Comparison of ENCODE assay signal across 13 cellular contexts in the genomic region with DNA sequence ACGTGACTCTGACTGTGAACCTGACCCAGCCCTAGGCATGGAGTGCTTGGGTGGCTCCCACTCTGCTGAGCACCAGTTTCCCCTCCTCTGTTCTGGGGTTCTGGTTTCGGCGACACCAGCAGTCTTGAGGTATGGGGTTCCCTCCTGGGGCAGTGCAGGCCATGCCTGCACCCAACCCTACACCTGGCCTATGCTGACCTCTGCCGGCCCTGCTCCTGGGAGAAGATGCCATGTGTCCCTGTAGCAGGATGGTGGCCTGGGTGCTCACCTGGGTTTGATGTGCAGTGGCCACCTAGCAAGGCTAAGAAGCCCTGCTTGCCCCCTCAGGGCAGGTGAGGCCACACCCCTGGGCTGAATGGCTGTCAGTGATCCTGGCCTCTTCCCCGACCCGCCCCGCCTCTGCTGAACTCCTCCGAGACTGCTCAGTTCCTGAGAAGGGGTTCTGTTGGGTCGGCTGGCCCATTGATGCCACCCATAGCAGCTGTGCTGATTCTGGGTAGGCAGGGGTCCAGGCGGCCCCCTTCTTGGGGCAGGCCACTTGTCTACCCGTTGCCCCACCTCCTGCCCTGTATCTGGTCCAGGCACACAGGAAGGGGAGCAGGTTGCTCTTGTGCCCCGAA. TPM values are rescaled to one million over a fixed set of nuclear protein-coding genes. Genes with fewer than 3 reads are reported as not detected.
A peak's percentile ranks its signal among the peaks of the same experiment; 100 is the strongest.
DNase-seq lines count a peak whose midpoint lies in the region; ATAC-seq, FAIRE-seq and TF ChIP-seq lines count a peak whose summit lies in the region.
"Had no signal": no experiment of that assay in that cellular context is flagged by ENCODE, and none has a peak within 500 bp of the region (broad histone marks: within the 10 kb centered on the region; RNA-seq: fewer than 3 reads in every experiment).

No MANE protein-coding gene starts in this region.

- H3K4me2 ChIP-seq in HCT116 (ENCODE audit: low read length): peak overlapping the region; percentile 96
- 0 out of 2 replicates have a peak overlapping the region, but pooled peaks have one; percentile 9 for H3K4me2 ChIP-seq in GM12878 (ENCODE audit: control insufficient read depth, insufficient read depth)

- RAD21 ChIA-PET in HCT116 (lab: Charles Lee; ENCODE audit: low non-redundant PET in 1 of 2, low total read pairs in 2 of 2, uncharacterized antibody in 2 of 2, unreplicated experiment in 2 of 2): no interaction called here
- RAD21 ChIA-PET in GM12878 (lab: Charles Lee; ENCODE audit: unreplicated experiment): no interaction called here

- peaks cover 0 to 2% of the 10 kb centered on the region in 2 donors for H3K36me3 Mint-ChIP-seq in CD4-positive, alpha-beta memory T cell
- no peaks in the 10 kb centered on the region for H3K36me3 Mint-ChIP-seq in neural crest cell (ENCODE audit: low read depth)

- H3K4me3 ChIP-seq in CD4-positive, alpha-beta memory T cell (ENCODE audit: low read length in 2 of 2): no peak overlapping the region
- H3K4me3 ChIP-seq in HCT116 (replicated peaks in 1 of 2; ENCODE audit: low read depth in 1 of 2, low read length in 2 of 2) (no peak overlapping the region), GM12878 (no peak overlapping the region)

- no peak for TF ChIP-seq CTCF in HCT116 (IDR thresholded peaks at IDR 0.05 in 2 of 3, conservative IDR thresholded peaks at IDR 0.05 in 1 of 3; ENCODE audit: borderline replicate concordance in 1 of 3, insufficient read depth in 1 of 3, low read depth in 2 of 3, low read length in 2 of 3)
- TF ChIP-seq CTCF in GM12878 (IDR thresholded peaks at IDR 0.05 in 2 of 3, conservative IDR thresholded peaks at IDR 0.05 in 1 of 3; ENCODE audit: control insufficient read depth in 2 of 3, extremely low read depth in 1 of 3, insufficient read depth in 1 of 3, low read depth in 3 of 3, low read length in 3 of 3): no peak
- TF ChIP-seq CTCF in neural crest cell (conservative IDR thresholded peaks at IDR 0.05): no peak

- no peak for FAIRE-seq in GM12878 (lab: Jason Lieb, UNC)
- FAIRE-seq: GM18507 had no signal

- intact Hi-C loops in CD4-positive, alpha-beta memory T cell (cut with micrococcal nuclease): loop anchor here (5.0 kb wide), 2 partner anchors 112 to 702 kb away; partner anchors contain the start of genes HIRA, MRPL40 and TANGO2
- intact Hi-C loops in HCT116 (cut with micrococcal nuclease): no loop called here
- intact Hi-C loops in GM12878 (cut with micrococcal nuclease; ENCODE audit: unreplicated experiment): no loop called here

- TF ChIP-seq POLR2A in HCT116 (IDR thresholded peaks at IDR 0.05; ENCODE audit: borderline replicate concordance, extremely low read depth, insufficient read depth, insufficient read length) (no peak), GM12878 (IDR thresholded peaks at IDR 0.05; ENCODE audit: low read depth, low read length) (no peak)

- H3K9me3 ChIP-seq in CD4-positive, alpha-beta memory T cell (ENCODE audit: control insufficient read depth in 1 of 2, low read length in 2 of 2): no peaks in the 10 kb centered on the region
- H3K9me3 ChIP-seq in HCT116 (ENCODE audit: control insufficient read depth in 1 of 2, insufficient read depth in 1 of 2, low read depth in 1 of 2, low read length in 2 of 2): no peaks in the 10 kb centered on the region
- no peaks in the 10 kb centered on the region for H3K9me3 ChIP-seq in GM12878 (replicated peaks; ENCODE audit: control insufficient read depth, insufficient read depth, low read length)

- BruUV-seq in HCT116 (replicated peaks; lab: Mats Ljungman, UMichigan) (TSS peak; percentile 23), GM12878 (replicated peaks; lab: Mats Ljungman, UMichigan) (no TSS peak)

- H3K9ac ChIP-seq in HCT116 (ENCODE audit: low read length): no peak overlapping the region
- no peak overlapping the region for H3K9ac ChIP-seq in GM12878 (ENCODE audit: control insufficient read depth, insufficient read depth, low read length)

- POLR2A ChIA-PET in CD4-positive, alpha-beta memory T cell (lab: Charles Lee; ENCODE audit: partially characterized antibody): no interaction called here
- POLR2A ChIA-PET in HCT116 (lab: Charles Lee) (no interaction called here), GM12878 (lab: Charles Lee) (no interaction called here)

- H2AFZ ChIP-seq in HCT116 (ENCODE audit: low read depth, low read length, poor library complexity, severe bottlenecking): no peak overlapping the region
- H2AFZ ChIP-seq in GM12878 (ENCODE audit: control insufficient read depth, low read depth, low read length): no peak overlapping the region

- no peaks in the 10 kb centered on the region for H3K36me3 ChIP-seq in CD4-positive, alpha-beta memory T cell (ENCODE audit: insufficient read depth, low read length)
- H3K36me3 ChIP-seq in HCT116 (ENCODE audit: control insufficient read depth in 1 of 2, insufficient read depth in 2 of 2, low read length in 2 of 2) (peaks cover 0 to 6% of the 10 kb centered on the region in 2 experiments; a peak in 1 of 4 replicates), GM12878 (ENCODE audit: control insufficient read depth in 2 of 2, insufficient read depth in 2 of 2, low read length in 1 of 2) (no peaks in the 10 kb centered on the region)

- no peak for DNase-seq in CD4-positive, alpha-beta memory T cell
- DNase-seq in HCT116 (ENCODE audit: low read depth, low spot score) (no peak), GM12878 (ENCODE audit: low read depth, low spot score) (no peak), neural crest cell (ENCODE audit: low read depth, low spot score) (no peak), RKO (ENCODE audit: low spot score) (no peak), NCI-H1417 treated with DMSO at 0.1 percent for 48 hours (lab: John Stamatoyannopoulos, UW) (no peak), HK-2 (ENCODE audit: unreplicated experiment) (no peak)
- DNase-seq: caudate nucleus, kidney glomerular epithelial cell, NCI-H1105, retina had no signal

- SMC1A ChIA-PET in GM12878 (lab: Charles Lee; ENCODE audit: uncharacterized antibody, unreplicated experiment): no interaction called here

- H3K27ac ChIP-seq in CD4-positive, alpha-beta memory T cell (ENCODE audit: low read depth, low read length): no peak overlapping the region
- H3K27ac ChIP-seq in HCT116 (ENCODE audit: low read depth, low read length) (peak overlapping the region; percentile 30; the same call in 1 of the 2 replicates), GM12878 (ENCODE audit: control insufficient read depth, insufficient read depth) (no peak overlapping the region)

- H4K20me1 ChIP-seq in HCT116 (ENCODE audit: insufficient read depth) (no peaks in the 10 kb centered on the region), GM12878 (ENCODE audit: control insufficient read depth, insufficient read depth) (no peaks in the 10 kb centered on the region)

- H3K27me3 ChIP-seq in CD4-positive, alpha-beta memory T cell (ENCODE audit: insufficient read depth, low read length): no peaks in the 10 kb centered on the region
- H3K27me3 ChIP-seq in HCT116 (ENCODE audit: insufficient read depth, low read length) (no peaks in the 10 kb centered on the region), GM12878 (replicated peaks in 1 of 2; ENCODE audit: control insufficient read depth in 2 of 2, insufficient read depth in 2 of 2, low read length in 1 of 2) (no peaks in the 10 kb centered on the region)

- in situ Hi-C loops in GM12878 (cut with MboI): no loop called here

- peak overlapping the region; percentile 48 to 86 (median 66) for H3K4me3 Mint-ChIP-seq in CD4-positive, alpha-beta memory T cell
- peak overlapping the region; percentile 86 for H3K4me3 Mint-ChIP-seq in neural crest cell

- TF ChIP-seq RAD21 in HCT116 (IDR thresholded peaks at IDR 0.05; ENCODE audit: low read depth) (no peak), GM12878 (IDR thresholded peaks at IDR 0.05; ENCODE audit: insufficient read depth, low read depth, low read length) (no peak)

- H3K9me3 Mint-ChIP-seq in CD4-positive, alpha-beta memory T cell: peaks cover 0 to 2% (median 0%) of the 10 kb centered on the region in 8 donors
- H3K9me3 Mint-ChIP-seq in neural crest cell: no peaks in the 10 kb centered on the region

- peaks cover 59% of the 10 kb centered on the region for H3K4me1 ChIP-seq in CD4-positive, alpha-beta memory T cell (ENCODE audit: insufficient read depth, low read length)
- H3K4me1 ChIP-seq in HCT116 (ENCODE audit: control insufficient read depth in 1 of 2, insufficient read depth in 2 of 2, low read length in 2 of 2): peaks cover 20 to 44% of the 10 kb centered on the region in 2 experiments; a peak in 3 of 4 replicates
- H3K4me1 ChIP-seq in GM12878 (ENCODE audit: control insufficient read depth, insufficient read depth, low read length): peaks cover 12% of the 10 kb centered on the region

- no peaks in the 10 kb centered on the region for H3K27me3 Mint-ChIP-seq in CD4-positive, alpha-beta memory T cell
- peaks cover 4% of the 10 kb centered on the region for H3K27me3 Mint-ChIP-seq in neural crest cell (ENCODE audit: low read depth)

- ATAC-seq in HCT116: no peak
- ATAC-seq in GM12878: no peak

- 80% methylated on average over 12 of the region's 12 CpGs for WGBS in GM12878 (ENCODE audit: insufficient coverage, insufficient replicate concordance, low lambda C conversion rate, missing lambda C conversion rate)

- no peak for TF ChIP-seq EP300 in GM12878 (IDR thresholded peaks at IDR 0.05; ENCODE audit: borderline replicate concordance in 1 of 2, control insufficient read depth in 1 of 2, low read depth in 2 of 2, low read length in 2 of 2)

- CTCF ChIA-PET in CD4-positive, alpha-beta memory T cell (lab: Charles Lee; ENCODE audit: partially characterized antibody): no interaction called here
- CTCF ChIA-PET in HCT116 (lab: Charles Lee) (no interaction called here), GM12878 (lab: Yijun Ruan, JAX) (no interaction called here)

- H3K79me2 ChIP-seq in HCT116 (ENCODE audit: insufficient read depth, low read length) (peaks cover 70% of the 10 kb centered on the region), GM12878 (ENCODE audit: control insufficient read depth, insufficient read depth, low read length) (peaks cover 7% of the 10 kb centered on the region)

- peaks cover 15 to 68% (median 46%) of the 10 kb centered on the region in 4 donors for H3K4me1 Mint-ChIP-seq in CD4-positive, alpha-beta memory T cell
- peaks cover 10% of the 10 kb centered on the region for H3K4me1 Mint-ChIP-seq in neural crest cell

- peak overlapping the region in 2 of 7 donors; percentile 55 to 57 for H3K27ac Mint-ChIP-seq in CD4-positive, alpha-beta memory T cell
- H3K27ac Mint-ChIP-seq in neural crest cell (ENCODE audit: unreplicated experiment): no peak overlapping the region

- H3K9me2 ChIP-seq in HCT116 (ENCODE audit: insufficient read depth): no peaks in the 10 kb centered on the region

RNA-seq across cellular contexts. Expression of gene ZDHHC8, which starts 2.4 kb away (rescaled TPM):
- total RNA-seq in CD4-positive, alpha-beta memory T cell: 10 to 100 TPM; 80.0 to 81.7 TPM
- 1 to 10 TPM; 1.0 to 7.0 TPM for polyA plus RNA-seq in CD4-positive, alpha-beta memory T cell
- total RNA-seq in HCT116 (2021; ENCODE audit: unreplicated experiment) (89.3 TPM), GM12878 (2014; rRNA removed) (8.8 and 11.7 TPM in 2 replicates), GM12878 (2014; rRNA removed; fragmentation: Illumina TruSeq; extraction: Trizol) (3.9 and 4.7 TPM in 2 replicates), GM12878 (2021) (42.1 and 46.3 TPM in 2 replicates), neural crest cell (82.1 and 98.9 TPM in 2 replicates)
- 46.9 and 49.5 TPM in 2 replicates for polyA plus RNA-seq in HCT116 (2012)
- 17.6 and 19.0 TPM in 2 replicates for total RNA-seq in GM12878 (2013; cell fraction: nucleolus; rRNA removed)
- 4.9 TPM for polyA plus RNA-seq in GM12878 (2011; ENCODE audit: low read depth)
- polyA plus RNA-seq in GM12878 (2011; rRNA removed) (4.2 and 6.7 TPM in 2 replicates), GM12878 (2014; fragmentation: Illumina TruSeq; extraction: Trizol) (4.5 and 9.4 TPM in 2 replicates), GM12878 (2014; fragmentation: Nextera tagmentation; extraction: Ambion mirVana) (under 1 TPM; 0.03 to 0.13 TPM), GM12878 (2014; rRNA removed) (42.4 and 48.7 TPM in 2 replicates), GM12878 (2016; fragmentation: Nextera tagmentation; extraction: Ambion mirVana) (1 to 10 TPM; 2.2 to 2.6 TPM)
- polyA plus RNA-seq in GM12878 (2011; cell fraction: cytosol; rRNA removed): 10.4 and 14.3 TPM in 2 replicates
- polyA plus RNA-seq in GM12878 (2011; cell fraction: nucleus; rRNA removed): 150 and 193 TPM in 2 replicates
- polyA plus RNA-seq in GM12878 (2012): 18.1 and 18.5 TPM in 2 replicates
- 3.5 and 8.1 TPM in 2 replicates for polyA minus RNA-seq in GM12878 (2011; rRNA and poly(A)+ RNA removed)
- 4.3 and 6.0 TPM in 2 replicates for polyA minus RNA-seq in GM12878 (2011; cell fraction: cytosol; rRNA and poly(A)+ RNA removed)
- polyA minus RNA-seq in GM12878 (2011; cell fraction: nucleus; rRNA and poly(A)+ RNA removed): 8.5 and 10.9 TPM in 2 replicates

RNA-seq across cellular contexts. Expression of gene CCDC188, which starts 16.8 kb away (rescaled TPM):
- not detected for total RNA-seq in CD4-positive, alpha-beta memory T cell
- not detected for polyA plus RNA-seq in CD4-positive, alpha-beta memory T cell
- total RNA-seq in HCT116 (2021; ENCODE audit: unreplicated experiment) (not detected), GM12878 (2014; rRNA removed) (not detected in 2 replicates), GM12878 (2014; rRNA removed; fragmentation: Illumina TruSeq; extraction: Trizol) (not detected in 2 replicates), GM12878 (2021) (not detected in 2 replicates), neural crest cell (8.2 and 8.6 TPM in 2 replicates)
- polyA plus RNA-seq in HCT116 (2012): 0.24 and 0.26 TPM in 2 replicates
- not detected in 2 replicates for total RNA-seq in GM12878 (2013; cell fraction: nucleolus; rRNA removed)
- polyA plus RNA-seq in GM12878 (2011; ENCODE audit: low read depth): 0.18 TPM
- polyA plus RNA-seq in GM12878 (2011; rRNA removed) (not detected in 2 replicates), GM12878 (2014; fragmentation: Illumina TruSeq; extraction: Trizol) (not detected in 2 replicates), GM12878 (2014; fragmentation: Nextera tagmentation; extraction: Ambion mirVana) (not detected), GM12878 (2014; rRNA removed) (not detected in 2 replicates), GM12878 (2016; fragmentation: Nextera tagmentation; extraction: Ambion mirVana) (not detected)
- polyA plus RNA-seq in GM12878 (2011; cell fraction: cytosol; rRNA removed): not detected in 2 replicates
- polyA plus RNA-seq in GM12878 (2011; cell fraction: nucleus; rRNA removed): not detected in 2 replicates
- 0.10 TPM in 1 of 2 replicates, not detected in the other for polyA plus RNA-seq in GM12878 (2012)
- not detected in 2 replicates for polyA minus RNA-seq in GM12878 (2011; rRNA and poly(A)+ RNA removed)
- not detected in 2 replicates for polyA minus RNA-seq in GM12878 (2011; cell fraction: cytosol; rRNA and poly(A)+ RNA removed)
- not detected in 2 replicates for polyA minus RNA-seq in GM12878 (2011; cell fraction: nucleus; rRNA and poly(A)+ RNA removed)
- total RNA-seq: SK-MEL-5 had no signal

RNA-seq across cellular contexts. Expression of gene TRMT2A, which starts 17.0 kb away (rescaled TPM):
- total RNA-seq in CD4-positive, alpha-beta memory T cell: 100 to 1,000 TPM; 110 to 126 TPM
- 10 to 100 TPM; 28.0 to 37.5 TPM for polyA plus RNA-seq in CD4-positive, alpha-beta memory T cell
- total RNA-seq in HCT116 (2021; ENCODE audit: unreplicated experiment) (67.3 TPM), GM12878 (2014; rRNA removed) (81.0 and 88.7 TPM in 2 replicates), GM12878 (2014; rRNA removed; fragmentation: Illumina TruSeq; extraction: Trizol) (38.3 and 44.1 TPM in 2 replicates), GM12878 (2021) (81.2 and 94.6 TPM in 2 replicates), neural crest cell (75.1 and 77.7 TPM in 2 replicates)
- polyA plus RNA-seq in HCT116 (2012): 43.8 and 47.9 TPM in 2 replicates
- total RNA-seq in GM12878 (2013; cell fraction: nucleolus; rRNA removed): 84.7 and 99.7 TPM in 2 replicates
- 49.3 TPM for polyA plus RNA-seq in GM12878 (2011; ENCODE audit: low read depth)
- polyA plus RNA-seq in GM12878 (2011; rRNA removed) (12.5 and 22.9 TPM in 2 replicates), GM12878 (2014; fragmentation: Illumina TruSeq; extraction: Trizol) (10.6 and 30.7 TPM in 2 replicates), GM12878 (2014; fragmentation: Nextera tagmentation; extraction: Ambion mirVana) (1 to 10 TPM in 1 of 2 experiments, under 1 TPM in 1; 0.29 to 4.8 TPM), GM12878 (2014; rRNA removed) (97.0 and 114 TPM in 2 replicates), GM12878 (2016; fragmentation: Nextera tagmentation; extraction: Ambion mirVana) (10 to 100 TPM; 71.7 to 87.3 TPM)
- 36.7 and 60.9 TPM in 2 replicates for polyA plus RNA-seq in GM12878 (2011; cell fraction: cytosol; rRNA removed)
- polyA plus RNA-seq in GM12878 (2011; cell fraction: nucleus; rRNA removed): 293 and 316 TPM in 2 replicates
- polyA plus RNA-seq in GM12878 (2012): 56.3 and 73.5 TPM in 2 replicates
- polyA minus RNA-seq in GM12878 (2011; rRNA and poly(A)+ RNA removed): 28.7 and 53.2 TPM in 2 replicates
- 24.7 and 24.9 TPM in 2 replicates for polyA minus RNA-seq in GM12878 (2011; cell fraction: cytosol; rRNA and poly(A)+ RNA removed)
- 62.1 and 105 TPM in 2 replicates for polyA minus RNA-seq in GM12878 (2011; cell fraction: nucleus; rRNA and poly(A)+ RNA removed)

RNA-seq across cellular contexts. Expression of gene RANBP1, which starts 18.1 kb away (rescaled TPM):
- total RNA-seq in CD4-positive, alpha-beta memory T cell: 10 to 100 TPM; 61.9 to 67.9 TPM
- 100 to 1,000 TPM in 1 of 2 donors, 10 to 100 TPM in 1; 87.0 to 111 TPM for polyA plus RNA-seq in CD4-positive, alpha-beta memory T cell
- total RNA-seq in HCT116 (2021; ENCODE audit: unreplicated experiment) (351 TPM), GM12878 (2014; rRNA removed) (415 and 441 TPM in 2 replicates), GM12878 (2014; rRNA removed; fragmentation: Illumina TruSeq; extraction: Trizol) (365 and 396 TPM in 2 replicates), GM12878 (2021) (378 and 379 TPM in 2 replicates), neural crest cell (469 and 489 TPM in 2 replicates)
- polyA plus RNA-seq in HCT116 (2012): 240 and 283 TPM in 2 replicates
- total RNA-seq in GM12878 (2013; cell fraction: nucleolus; rRNA removed): 74.7 and 76.8 TPM in 2 replicates
- polyA plus RNA-seq in GM12878 (2011; ENCODE audit: low read depth): 113 TPM
- polyA plus RNA-seq in GM12878 (2011; rRNA removed) (207 and 270 TPM in 2 replicates), GM12878 (2014; fragmentation: Illumina TruSeq; extraction: Trizol) (301 and 393 TPM in 2 replicates), GM12878 (2014; fragmentation: Nextera tagmentation; extraction: Ambion mirVana) (100 to 1,000 TPM in 1 of 2 experiments, 10 to 100 TPM in 1; 55.3 to 137 TPM), GM12878 (2014; rRNA removed) (512 and 514 TPM in 2 replicates), GM12878 (2016; fragmentation: Nextera tagmentation; extraction: Ambion mirVana) (100 to 1,000 TPM; 800 to 808 TPM)
- 417 and 421 TPM in 2 replicates for polyA plus RNA-seq in GM12878 (2011; cell fraction: cytosol; rRNA removed)
- polyA plus RNA-seq in GM12878 (2011; cell fraction: nucleus; rRNA removed): 245 and 344 TPM in 2 replicates
- polyA plus RNA-seq in GM12878 (2012): 160 and 180 TPM in 2 replicates
- 168 and 187 TPM in 2 replicates for polyA minus RNA-seq in GM12878 (2011; rRNA and poly(A)+ RNA removed)
- 103 and 116 TPM in 2 replicates for polyA minus RNA-seq in GM12878 (2011; cell fraction: cytosol; rRNA and poly(A)+ RNA removed)
- 36.8 and 71.0 TPM in 2 replicates for polyA minus RNA-seq in GM12878 (2011; cell fraction: nucleus; rRNA and poly(A)+ RNA removed)

RNA-seq across cellular contexts. Expression of gene DGCR8, which starts 54.0 kb away (rescaled TPM):
- total RNA-seq in CD4-positive, alpha-beta memory T cell: 10 to 100 TPM; 47.6 to 48.2 TPM
- 1 to 10 TPM; 2.2 to 5.1 TPM for polyA plus RNA-seq in CD4-positive, alpha-beta memory T cell
- 43.8 TPM for total RNA-seq in HCT116 (2021; ENCODE audit: unreplicated experiment)
- 24.2 and 25.3 TPM in 2 replicates for polyA plus RNA-seq in HCT116 (2012)
- total RNA-seq in GM12878 (2013; cell fraction: nucleolus; rRNA removed): 62.1 and 88.0 TPM in 2 replicates
- 24.1 and 28.5 TPM in 2 replicates for total RNA-seq in GM12878 (2014; rRNA removed)
- 15.4 and 17.3 TPM in 2 replicates for total RNA-seq in GM12878 (2014; rRNA removed; fragmentation: Illumina TruSeq; extraction: Trizol)
- total RNA-seq in GM12878 (2021): 33.0 and 35.1 TPM in 2 replicates
- polyA plus RNA-seq in GM12878 (2011; ENCODE audit: low read depth): 10.6 TPM
- polyA plus RNA-seq in GM12878 (2011; rRNA removed): 15.0 and 17.1 TPM in 2 replicates
- 18.7 and 20.5 TPM in 2 replicates for polyA plus RNA-seq in GM12878 (2011; cell fraction: cytosol; rRNA removed)
- polyA plus RNA-seq in GM12878 (2011; cell fraction: nucleus; rRNA removed): 96.6 and 126 TPM in 2 replicates
- polyA plus RNA-seq in GM12878 (2012): 13.6 and 18.8 TPM in 2 replicates
- polyA plus RNA-seq in GM12878 (2014; fragmentation: Illumina TruSeq; extraction: Trizol): 14.1 and 17.9 TPM in 2 replicates
- polyA plus RNA-seq in GM12878 (2014; fragmentation: Nextera tagmentation; extraction: Ambion mirVana): 1 to 10 TPM; 1.2 to 2.5 TPM
- 27.8 and 29.7 TPM in 2 replicates for polyA plus RNA-seq in GM12878 (2014; rRNA removed)
- 10 to 100 TPM; 12.9 to 16.9 TPM for polyA plus RNA-seq in GM12878 (2016; fragmentation: Nextera tagmentation; extraction: Ambion mirVana)
- polyA minus RNA-seq in GM12878 (2011; rRNA and poly(A)+ RNA removed): 18.9 and 21.9 TPM in 2 replicates
- polyA minus RNA-seq in GM12878 (2011; cell fraction: cytosol; rRNA and poly(A)+ RNA removed): 7.9 and 8.5 TPM in 2 replicates
- 18.7 and 34.8 TPM in 2 replicates for polyA minus RNA-seq in GM12878 (2011; cell fraction: nucleus; rRNA and poly(A)+ RNA removed)
- 86.3 and 86.5 TPM in 2 replicates for total RNA-seq in neural crest cell
